ENCODE assay signal across 9 cellular contexts in genomic region chr5:95773325-95774059, GRCh38. TPM values are rescaled to one million over a fixed set of nuclear protein-coding genes. Genes with fewer than 3 reads are reported as not detected.
DNase-seq lines count a peak whose midpoint lies in the region; ATAC-seq, FAIRE-seq and TF ChIP-seq lines count a peak whose summit lies in the region.
"Had no signal": no experiment of that assay in that cellular context is flagged by ENCODE, and none has a peak within 500 bp of the region (broad histone marks: within the 10 kb centered on the region; RNA-seq: fewer than 3 reads in every experiment).

No MANE protein-coding gene starts in this region.

- H3K36me3 ChIP-seq in RWPE2 (ENCODE audit: low read depth) (no peaks in the 10 kb centered on the region), gastrocnemius medialis (peaks cover 0 to 10% of the 10 kb centered on the region in 2 donors)

- H3K4me3 ChIP-seq in RWPE2 (ENCODE audit: severe bottlenecking) (no peak overlapping the region), gastrocnemius medialis (no peak overlapping the region)

- H3K27me3 ChIP-seq in RWPE2 (ENCODE audit: insufficient read depth, poor library complexity, severe bottlenecking) (no peaks in the 10 kb centered on the region), gastrocnemius medialis (no peaks in the 10 kb centered on the region)

- intact Hi-C loops in gastrocnemius medialis (cut with DNase I; ENCODE audit: low total_unique reads): loop anchor here (5.0 kb wide), 1 partner anchor 106 kb away; no protein-coding TSS in a partner anchor

- FAIRE-seq in H54 (lab: Jason Lieb, UNC): peak; percentile 85

- peak overlapping the region; percentile 48 for H3K27ac ChIP-seq in RWPE2 (ENCODE audit: poor library complexity, severe bottlenecking)
- peak overlapping the region in 3 of 4 donors; percentile 2 to 33 (median 4) for H3K27ac ChIP-seq in gastrocnemius medialis

- in situ Hi-C loops in gastrocnemius medialis (cut with MboI; ENCODE audit: low sequenced_read_pairs in 4 of 4): loop anchor here in 3 of 4 donors (10.0 kb wide), 3 partner anchors 71 to 561 kb away; no protein-coding TSS in a partner anchor

- ATAC-seq in RWPE2 (ENCODE audit: low read depth): peak; percentile 85
- no peak for ATAC-seq in gastrocnemius medialis
- no peak for ATAC-seq in GM18498 (IDR thresholded peaks at IDR 0.05; ENCODE audit: unreplicated experiment)
- ATAC-seq in GM21528 (IDR thresholded peaks at IDR 0.05; ENCODE audit: low FRiP score, unreplicated experiment): no peak
- ATAC-seq: stimulated activated memory B cell treated with anti-CD40 and anti-IgM and Interleukin-4, amounts not matched to agents 10 μg/mL and 1 μg/mL and 100 μg/mL, for 72 hours had no signal

- DNase-seq in H54 (ENCODE audit: insufficient read length, low spot score) (no peak), RWPE2 (ENCODE audit: low spot score) (no peak), erythroblast (lab: John Stamatoyannopoulos, UW) (peak; percentile 59 to 79), gastrocnemius medialis (no peak)
- no peak for DNase-seq in activated CD4-positive, alpha-beta T cell treated with anti-CD3 and anti-CD28 coated beads, Interleukin-2, amount 50 U/mL, for 4 hours
- DNase-seq: activated CD4-positive, alpha-beta T cell treated with anti-CD3 and anti-CD28 coated beads, Interleukin-2, amount 50 U/mL, for 48 hours had no signal

- peaks cover 29% of the 10 kb centered on the region for H3K4me1 ChIP-seq in RWPE2 (ENCODE audit: insufficient read depth, poor library complexity, severe bottlenecking)
- peaks cover 9 to 41% of the 10 kb centered on the region in 2 donors for H3K4me1 ChIP-seq in gastrocnemius medialis

- TF ChIP-seq POLR2A in H54 (IDR thresholded peaks at IDR 0.05; ENCODE audit: low read depth, low read length) (no peak), erythroblast (IDR thresholded peaks at IDR 0.05; ENCODE audit: low read length) (no peak), gastrocnemius medialis (IDR thresholded peaks at IDR 0.05) (no peak)

- TF ChIP-seq CTCF in RWPE2 (IDR thresholded peaks at IDR 0.05; ENCODE audit: poor library complexity, severe bottlenecking) (no peak), gastrocnemius medialis (IDR thresholded peaks at IDR 0.05 in 4 of 5, conservative IDR thresholded peaks at IDR 0.05 in 1 of 5) (no peak)

- H3K9me3 ChIP-seq in RWPE2 (ENCODE audit: severe bottlenecking): no peaks in the 10 kb centered on the region
- no peaks in the 10 kb centered on the region for H3K9me3 ChIP-seq in gastrocnemius medialis

RNA-seq across cellular contexts. Expression of gene RHOBTB3, which starts 42.4 kb away (rescaled TPM):
- 100 to 1,000 TPM in 1 of 4 donors, 10 to 100 TPM in 3; 40.1 to 134 (median 86.9) TPM for total RNA-seq in gastrocnemius medialis

RNA-seq across cellular contexts. Expression of gene GLRX, which starts 49.0 kb away (rescaled TPM):
- 1,000 to 10,000 TPM; 1,042 to 2,721 (median 1,859) TPM for total RNA-seq in gastrocnemius medialis

Comparison
In these comparisons a context has a peak if more than half of its experiments do, and no peak if none do; other contexts are left out.
1. DNase-seq: peak in erythroblast (2 of 2); none in H54 (single experiment), RWPE2 (single experiment), gastrocnemius medialis (0 of 2) and activated CD4-positive, alpha-beta T cell treated with anti-CD3 and anti-CD28 coated beads, Interleukin-2, amount 50 U/mL, for 4 hours (0 of 2).